ENCODE assay signal across 1 cellular context in the genomic region with DNA sequence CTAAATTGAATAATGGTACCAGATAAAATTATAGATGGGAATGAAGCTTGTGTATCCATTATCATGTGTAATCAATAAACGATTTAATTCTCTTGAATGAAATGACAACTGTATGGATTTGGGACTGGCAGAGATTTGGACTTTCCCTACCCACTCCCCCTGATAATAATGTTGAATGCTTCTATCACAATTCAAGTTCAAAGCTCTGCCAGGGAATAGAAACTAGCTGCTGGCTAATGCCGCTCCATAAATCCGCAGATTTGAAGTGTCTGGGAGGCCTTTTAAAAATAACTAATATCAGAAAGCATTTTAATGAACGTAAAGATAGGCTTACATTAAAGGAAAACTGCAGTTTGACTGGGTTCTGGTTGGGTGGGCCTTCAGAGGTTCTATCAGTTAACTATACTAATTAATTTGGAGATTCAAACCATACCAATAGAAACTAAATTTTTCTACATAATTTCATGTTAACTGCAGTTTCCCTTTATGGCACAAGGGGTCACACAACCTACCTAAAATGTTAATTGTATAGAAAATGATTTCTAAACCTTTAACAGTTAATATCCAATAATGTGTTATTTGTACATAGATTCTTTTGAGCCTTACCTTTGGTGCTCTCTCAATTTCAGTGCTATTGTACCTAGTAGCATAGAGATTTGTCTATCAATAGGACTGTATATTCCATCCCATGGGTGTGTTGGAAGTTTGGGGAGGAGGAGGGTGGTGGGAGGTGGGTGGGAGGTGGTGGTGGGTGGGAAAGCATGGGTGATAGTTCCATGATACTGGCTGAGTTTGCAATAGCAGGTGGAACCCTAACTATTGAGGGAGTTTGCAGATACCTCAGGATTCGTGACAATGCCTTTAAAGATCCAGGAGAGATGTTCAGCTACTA.
TF ChIP-seq lines count a peak whose summit lies in the region.

No MANE protein-coding gene starts in this region.

TF ChIP-seq in endothelial cell of umbilical vein, 7 proteins besides CTCF, POLR2A, EP300 and RAD21:
- no peak for TF ChIP-seq MYC (IDR thresholded peaks at IDR 0.05; ENCODE audit: low read depth, low read length)
- TF ChIP-seq FOS (IDR thresholded peaks at IDR 0.05; ENCODE audit: borderline replicate concordance, insufficient read depth, low read length), result no peak
- TF ChIP-seq, protein P1, sequence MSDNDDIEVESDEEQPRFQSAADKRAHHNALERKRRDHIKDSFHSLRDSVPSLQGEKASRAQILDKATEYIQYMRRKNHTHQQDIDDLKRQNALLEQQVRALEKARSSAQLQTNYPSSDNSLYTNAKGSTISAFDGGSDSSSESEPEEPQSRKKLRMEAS (IDR thresholded peaks at IDR 0.05; ENCODE audit: insufficient read depth, insufficient read length), result no peak
- no peak for TF ChIP-seq EZH2 (IDR thresholded peaks at IDR 0.05; ENCODE audit: borderline replicate concordance, low read depth, low read length, severe bottlenecking)
- no peak for TF ChIP-seq JUN (IDR thresholded peaks at IDR 0.05; ENCODE audit: borderline replicate concordance, insufficient read depth, insufficient read length, low read depth)
- TF ChIP-seq GATA2 (IDR thresholded peaks at IDR 0.05; ENCODE audit: insufficient read depth, insufficient read length, low read depth, low read length), result no peak
TF ChIP-seq in endothelial cell of umbilical vein: peak in this region for 0.
